13 cellular contexts compared by ENCODE assay signal in the genomic region with DNA sequence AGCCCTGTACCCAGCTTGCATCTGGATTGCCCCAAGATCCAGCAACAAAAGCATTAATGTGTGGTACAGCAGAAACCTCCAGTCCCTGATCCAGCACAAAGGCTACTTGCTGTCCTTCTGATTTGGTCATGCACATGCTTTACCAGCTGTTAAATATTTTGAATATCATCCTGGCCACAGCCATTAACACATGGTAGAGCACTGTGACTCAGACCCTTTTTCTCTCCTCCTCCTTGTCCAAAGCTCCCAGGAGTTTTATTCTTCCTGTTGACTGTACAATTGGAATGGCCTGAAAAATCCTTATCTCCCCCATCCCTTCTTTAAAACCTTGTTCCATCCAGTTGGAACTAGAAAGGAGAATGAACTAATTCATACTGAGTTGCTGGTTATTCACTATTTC.
A peak's percentile ranks its signal among the peaks of the same experiment; 100 is the strongest.
DNase-seq lines count a peak whose midpoint lies in the region; ATAC-seq, FAIRE-seq and TF ChIP-seq lines count a peak whose summit lies in the region.
"Had no signal": no experiment of that assay in that cellular context is flagged by ENCODE, and none has a peak within 500 bp of the region (broad histone marks: within the 10 kb centered on the region; RNA-seq: fewer than 3 reads in every experiment).

No MANE protein-coding gene starts in this region.

- H3K27ac ChIP-seq in left lung = no peak overlapping the region

- no peaks in the 10 kb centered on the region for H3K36me3 ChIP-seq in left lung

- ATAC-seq in left lung (peak; percentile 75), HG03159 (IDR thresholded peaks at IDR 0.05; ENCODE audit: unreplicated experiment) (no peak)
- ATAC-seq: A549 had no signal

- H3K27me3 ChIP-seq in left lung = no peaks in the 10 kb centered on the region

- no peak for TF ChIP-seq CTCF in left lung (IDR thresholded peaks at IDR 0.05)

- intact Hi-C loops in left lung (cut with DNase I) = no loop called here

- in situ Hi-C loops in KBM-7 (cut with MboI; ENCODE audit: low pct_unique_long_range_greater_than_20kb, low sequenced_read_pairs) = no loop called here

- no peak for FAIRE-seq in HTR-8/SVneo (lab: Jason Lieb, UNC)
- FAIRE-seq: A549 had no signal

- no peaks in the 10 kb centered on the region for H3K9me3 ChIP-seq in left lung
- H3K9me3 ChIP-seq: A549 had no signal

- no peaks in the 10 kb centered on the region for H3K4me1 ChIP-seq in left lung

- no peak overlapping the region for H3K4me3 ChIP-seq in left lung
- H3K4me3 ChIP-seq: A549 had no signal

- DNase-seq in A172 (ENCODE audit: low spot score) (peak; percentile 93), HTR-8/SVneo (ENCODE audit: insufficient read length, low spot score) (peak; percentile 44), dedifferentiated amniotic fluid mesenchymal stem cell (ENCODE audit: extremely low spot score) (peak; percentile 72), left lung (no peak), KBM-7 (no peak), OCI-M2 (lab: John Stamatoyannopoulos, UW; ENCODE audit: unreplicated experiment) (no peak)
- no peak for DNase-seq in NK-92 treated with Interleukin-12 subunit alpha and Interleukin-12 subunit beta, amount 100 ng/mL, for 24 hours (lab: John Stamatoyannopoulos, UW)
- DNase-seq: cerebellar nuclear complex, KG1, NCI-H510A, posterior cingulate gyrus had no signal

Comparison
In these comparisons a context has a peak if more than half of its experiments do, and no peak if none do; other contexts are left out.
1. DNase-seq: peak in A172 (single experiment), HTR-8/SVneo (single experiment) and dedifferentiated amniotic fluid mesenchymal stem cell (single experiment); none in left lung (0 of 2), KBM-7 (single experiment), OCI-M2 (single experiment) and NK-92 treated with Interleukin-12 subunit alpha and Interleukin-12 subunit beta, amount 100 ng/mL, for 24 hours (single experiment).